Comparison of ENCODE assay signal across 1 cellular context in genomic region chr20:373171-373890, GRCh38.
TF ChIP-seq lines count a peak whose summit lies in the region.

No MANE protein-coding gene starts in this region.

TF ChIP-seq in HEK293, 187 proteins besides CTCF, POLR2A, EP300 and RAD21 (continued from another document and continues in another):
- no peak for TF ChIP-seq ZBTB11 (tag by site-specific recombination; conservative IDR thresholded peaks at IDR 0.05; ENCODE audit: low read depth)
- peak; percentile 74 for TF ChIP-seq ZBTB17 (tag by site-specific recombination; IDR thresholded peaks at IDR 0.05)
- no peak for TF ChIP-seq ZNF837 (tag by site-specific recombination; IDR thresholded peaks at IDR 0.05)
- peak; percentile 38; the same call in 1 of the 2 replicates for TF ChIP-seq ZNF394 (tag by site-specific recombination; IDR thresholded peaks at IDR 0.05; ENCODE audit: borderline replicate concordance)
- TF ChIP-seq ZNF354C (tag by site-specific recombination; IDR thresholded peaks at IDR 0.05; ENCODE audit: borderline replicate concordance, low read depth), result no peak
- TF ChIP-seq ZNF692 (tag by site-specific recombination; IDR thresholded peaks at IDR 0.05), result peak; percentile 74
- peak; percentile 67 for TF ChIP-seq GLIS1 (tag by site-specific recombination; IDR thresholded peaks at IDR 0.05)
- no peak for TF ChIP-seq MEIS1 (CRISPR knock-in tag; IDR thresholded peaks at IDR 0.05; ENCODE audit: borderline replicate concordance)
- TF ChIP-seq ZNF433 (tag by site-specific recombination; IDR thresholded peaks at IDR 0.05; ENCODE audit: low read depth), result no peak
- no peak for TF ChIP-seq ZNF221 (tag by site-specific recombination; IDR thresholded peaks at IDR 0.05; ENCODE audit: borderline replicate concordance)
- no peak for TF ChIP-seq KLF8 (tag by site-specific recombination; IDR thresholded peaks at IDR 0.05)
- TF ChIP-seq SP7 (tag by site-specific recombination; IDR thresholded peaks at IDR 0.05), result peak; percentile 76
- peak; percentile 33; the same call in 1 of the 2 replicates for TF ChIP-seq ZBTB48 (tag by site-specific recombination; IDR thresholded peaks at IDR 0.05)
- no peak for TF ChIP-seq SCRT2 (tag by site-specific recombination; IDR thresholded peaks at IDR 0.05)
- TF ChIP-seq HOXD13 (CRISPR knock-in tag; IDR thresholded peaks at IDR 0.05; ENCODE audit: borderline replicate concordance), result no peak
- no peak for TF ChIP-seq ZNF48 (tag by site-specific recombination; IDR thresholded peaks at IDR 0.05)
- TF ChIP-seq ZNF529 (tag by site-specific recombination; IDR thresholded peaks at IDR 0.05; ENCODE audit: insufficient replicate concordance), result no peak
- TF ChIP-seq ZNF561 (tag by site-specific recombination; IDR thresholded peaks at IDR 0.05; ENCODE audit: borderline replicate concordance), result 0 out of 2 replicates have a peak, but pooled peaks have one; percentile 46
- peak; percentile 31; the same call in 1 of the 2 replicates for TF ChIP-seq GLIS2 (tag by site-specific recombination; IDR thresholded peaks at IDR 0.05)
- peak; percentile 65; the same call in 1 of the 2 replicates for TF ChIP-seq KLF1 (tag by site-specific recombination; IDR thresholded peaks at IDR 0.05)
- no peak for TF ChIP-seq GLI4 (tag by site-specific recombination; IDR thresholded peaks at IDR 0.05)
- TF ChIP-seq ZEB2 (tag by site-specific recombination; IDR thresholded peaks at IDR 0.05), result peak; percentile 65
- TF ChIP-seq ZBTB8A (tag by site-specific recombination; IDR thresholded peaks at IDR 0.05), result peak; percentile 75
- no peak for TF ChIP-seq SCRT1 (tag by site-specific recombination; IDR thresholded peaks at IDR 0.05; ENCODE audit: borderline replicate concordance)
- no peak for TF ChIP-seq ZXDB (tag by site-specific recombination; IDR thresholded peaks at IDR 0.05)
- TF ChIP-seq ZIC2 (tag by site-specific recombination; IDR thresholded peaks at IDR 0.05), result no peak
- 0 out of 2 replicates have a peak, but pooled peaks have one; percentile 14 for TF ChIP-seq ZNF398 (tag by site-specific recombination; IDR thresholded peaks at IDR 0.05)
- TF ChIP-seq ZNF548 (tag by site-specific recombination; IDR thresholded peaks at IDR 0.05), result peak; percentile 62; the same call in 1 of the 2 replicates
- no peak for TF ChIP-seq PRDM10 (tag by site-specific recombination; IDR thresholded peaks at IDR 0.05)
- no peak for TF ChIP-seq SETDB1 (IDR thresholded peaks at IDR 0.05; ENCODE audit: insufficient read length, low read length)
- TF ChIP-seq PRDM1 (tag by site-specific recombination; IDR thresholded peaks at IDR 0.05), result no peak
- no peak for TF ChIP-seq ZNF248 (tag by site-specific recombination; IDR thresholded peaks at IDR 0.05)
- peak; percentile 59 for TF ChIP-seq SP3 (tag by site-specific recombination; IDR thresholded peaks at IDR 0.05)
- no peak for TF ChIP-seq ZNF707 (tag by site-specific recombination; IDR thresholded peaks at IDR 0.05)
- no peak for TF ChIP-seq ZNF391 (tag by site-specific recombination; IDR thresholded peaks at IDR 0.05; ENCODE audit: borderline replicate concordance, low read depth)
- TF ChIP-seq HIC1 (tag by site-specific recombination; IDR thresholded peaks at IDR 0.05), result no peak
- TF ChIP-seq ZNF112 (tag by site-specific recombination; IDR thresholded peaks at IDR 0.05), result no peak
- peak; percentile 78; the same call in 1 of the 2 replicates for TF ChIP-seq IKZF3 (tag by site-specific recombination; IDR thresholded peaks at IDR 0.05)
- TF ChIP-seq ZSCAN16 (tag by site-specific recombination; IDR thresholded peaks at IDR 0.05), result no peak
- TF ChIP-seq ZNF777 (tag by site-specific recombination; IDR thresholded peaks at IDR 0.05; ENCODE audit: borderline replicate concordance), result no peak
- TF ChIP-seq ZNF623 (tag by site-specific recombination; IDR thresholded peaks at IDR 0.05), result no peak
- peak; percentile 98 for TF ChIP-seq ZBTB21 (tag by site-specific recombination; IDR thresholded peaks at IDR 0.05)
- peak; percentile 95 for TF ChIP-seq ZNF629 (tag by site-specific recombination; IDR thresholded peaks at IDR 0.05)
- TF ChIP-seq ZNF239 (tag by site-specific recombination; IDR thresholded peaks at IDR 0.05), result no peak
- TF ChIP-seq ZNF776 (tag by site-specific recombination; IDR thresholded peaks at IDR 0.05; ENCODE audit: borderline replicate concordance), result no peak
- TF ChIP-seq ZNF341 (tag by site-specific recombination; IDR thresholded peaks at IDR 0.05; ENCODE audit: low read depth), result peak; percentile 69
- TF ChIP-seq OSR2 (tag by site-specific recombination; IDR thresholded peaks at IDR 0.05), result peak; percentile 43; the same call in 1 of the 2 replicates
- peak; percentile 43 for TF ChIP-seq ZFHX2 (tag by site-specific recombination; conservative IDR thresholded peaks at IDR 0.05)
- peak; percentile 92 for TF ChIP-seq ZNF366 (tag by site-specific recombination; conservative IDR thresholded peaks at IDR 0.05)
- TF ChIP-seq KLF10 (tag by site-specific recombination; IDR thresholded peaks at IDR 0.05), result no peak
- peak; percentile 89 for TF ChIP-seq WT1 (tag by site-specific recombination; IDR thresholded peaks at IDR 0.05)
- no peak for TF ChIP-seq ZNF121 (tag by site-specific recombination; IDR thresholded peaks at IDR 0.05)
- TF ChIP-seq MYNN (tag by site-specific recombination; IDR thresholded peaks at IDR 0.05; ENCODE audit: borderline replicate concordance), result no peak
- peak; percentile 87 for TF ChIP-seq ZNF335 (tag by site-specific recombination; conservative IDR thresholded peaks at IDR 0.05)
- no peak for TF ChIP-seq ZNF416 (tag by site-specific recombination; IDR thresholded peaks at IDR 0.05)
- TF ChIP-seq ZNF558 (tag by site-specific recombination; IDR thresholded peaks at IDR 0.05), result no peak
- TF ChIP-seq ZNF184 (tag by site-specific recombination; IDR thresholded peaks at IDR 0.05), result 0 out of 2 replicates have a peak, but pooled peaks have one; percentile 28
- no peak for TF ChIP-seq ZNF654 (tag by site-specific recombination; IDR thresholded peaks at IDR 0.05; ENCODE audit: low read depth)
- TF ChIP-seq PBX3 (CRISPR knock-in tag; IDR thresholded peaks at IDR 0.05), result no peak
